Comparison of ENCODE assay signal across 8 cellular contexts in genomic region chr14:87888136-87888999, GRCh38.
DNase-seq lines count a peak whose midpoint lies in the region; ATAC-seq and TF ChIP-seq lines count a peak whose summit lies in the region.

No MANE protein-coding gene starts in this region.

- H3K27ac ChIP-seq in ACC112 (ENCODE audit: low read depth, low read length) (no peak overlapping the region), mammary epithelial cell (ENCODE audit: insufficient read depth, low read depth, low read length) (no peak overlapping the region)

- in situ Hi-C loops in mammary epithelial cell (cut with MboI; ENCODE audit: low sequenced_read_pairs in 2 of 2) = no loop called here

- DNase-seq in GM03348 (ENCODE audit: low spot score) = peak; percentile 37
- no peak for DNase-seq in mammary epithelial cell
- DNase-seq in retinal pigment epithelial cell (ENCODE audit: low read depth) = no peak
- DNase-seq in ureter (ENCODE audit: low spot score) = no peak
- no peak for DNase-seq in effector CD8-positive, alpha-beta T cell (lab: John Stamatoyannopoulos, UW)

- whole genome bisulfite sequencing in mammary epithelial cell (ENCODE audit: low coverage, missing lambda C conversion rate) = 85% methylated on average over 20 of the region's 20 CpGs

- CTCF ChIA-PET in mammary epithelial cell (lab: Charles Lee; ENCODE audit: low non-redundant PET) = no interaction called here

- no peaks in the 10 kb centered on the region for H4K20me1 ChIP-seq in mammary epithelial cell (ENCODE audit: insufficient read depth, low read length)

- H2AFZ ChIP-seq in ACC112 (ENCODE audit: low read length, unreplicated experiment) (no peak overlapping the region), mammary epithelial cell (ENCODE audit: low read depth, low read length) (no peak overlapping the region)

- BruUV-seq in mammary epithelial cell (replicated peaks; lab: Mats Ljungman, UMichigan) = no TSS peak

- ATAC-seq in GM21423 (IDR thresholded peaks at IDR 0.05; ENCODE audit: unreplicated experiment) = no peak

- no peaks in the 10 kb centered on the region for H3K27me3 ChIP-seq in ACC112 (ENCODE audit: insufficient read depth, low read length)
- no peaks in the 10 kb centered on the region for H3K27me3 ChIP-seq in mammary epithelial cell (ENCODE audit: insufficient read depth, low read length)

- H3K9ac ChIP-seq in mammary epithelial cell (ENCODE audit: insufficient read depth, low read length) = no peak overlapping the region

- no peak overlapping the region for H3K4me2 ChIP-seq in mammary epithelial cell (ENCODE audit: insufficient read depth, low read depth, low read length)

- H3K4me3 ChIP-seq in ACC112 (ENCODE audit: low read depth, low read length) (peak overlapping the region; percentile 40; the same call in 1 of the 2 replicates), mammary epithelial cell (replicated peaks in 1 of 3; ENCODE audit: insufficient read depth in 1 of 3, low read depth in 2 of 3, low read length in 3 of 3) (no peak overlapping the region), retinal pigment epithelial cell (ENCODE audit: low read length) (no peak overlapping the region)

- H3K4me1 ChIP-seq in ACC112 (ENCODE audit: control insufficient read depth, insufficient read depth, low read length, unreplicated experiment) (no peaks in the 10 kb centered on the region), mammary epithelial cell (ENCODE audit: insufficient read depth, low read length) (no peaks in the 10 kb centered on the region)

- peak; percentile 66 for TF ChIP-seq CTCF in LNCAP (IDR thresholded peaks at IDR 0.05)
- peak; percentile 65 to 69 for TF ChIP-seq CTCF in mammary epithelial cell (conservative IDR thresholded peaks at IDR 0.05 in 1 of 2, IDR thresholded peaks at IDR 0.05 in 1 of 2; ENCODE audit: extremely low read depth in 1 of 2, insufficient read depth in 1 of 2, low read depth in 1 of 2, low read length in 2 of 2)
- peak; percentile 48 for TF ChIP-seq CTCF in retinal pigment epithelial cell (conservative IDR thresholded peaks at IDR 0.05; ENCODE audit: low read depth, low read length)

- H3K79me2 ChIP-seq in ACC112 (ENCODE audit: control insufficient read depth, insufficient read depth, low read length, unreplicated experiment) (no peaks in the 10 kb centered on the region), mammary epithelial cell (ENCODE audit: insufficient read depth, low read length) (no peaks in the 10 kb centered on the region)

- intact Hi-C loops in mammary epithelial cell (cut with micrococcal nuclease) = loop anchor here (1.0 kb wide), 1 partner anchor 83 kb away; no protein-coding TSS in a partner anchor

- H3K9me3 ChIP-seq in mammary epithelial cell (replicated peaks; ENCODE audit: insufficient read depth, low read length) = no peaks in the 10 kb centered on the region

- H3K36me3 ChIP-seq in ACC112 (ENCODE audit: insufficient read depth, low read length) = no peaks in the 10 kb centered on the region
- no peaks in the 10 kb centered on the region for H3K36me3 ChIP-seq in mammary epithelial cell (ENCODE audit: insufficient read depth, low read length)

- dilution Hi-C loops in mammary epithelial cell (cut with HindIII; ENCODE audit: low sequenced_read_pairs) = no loop called here
